In the genomic region with DNA sequence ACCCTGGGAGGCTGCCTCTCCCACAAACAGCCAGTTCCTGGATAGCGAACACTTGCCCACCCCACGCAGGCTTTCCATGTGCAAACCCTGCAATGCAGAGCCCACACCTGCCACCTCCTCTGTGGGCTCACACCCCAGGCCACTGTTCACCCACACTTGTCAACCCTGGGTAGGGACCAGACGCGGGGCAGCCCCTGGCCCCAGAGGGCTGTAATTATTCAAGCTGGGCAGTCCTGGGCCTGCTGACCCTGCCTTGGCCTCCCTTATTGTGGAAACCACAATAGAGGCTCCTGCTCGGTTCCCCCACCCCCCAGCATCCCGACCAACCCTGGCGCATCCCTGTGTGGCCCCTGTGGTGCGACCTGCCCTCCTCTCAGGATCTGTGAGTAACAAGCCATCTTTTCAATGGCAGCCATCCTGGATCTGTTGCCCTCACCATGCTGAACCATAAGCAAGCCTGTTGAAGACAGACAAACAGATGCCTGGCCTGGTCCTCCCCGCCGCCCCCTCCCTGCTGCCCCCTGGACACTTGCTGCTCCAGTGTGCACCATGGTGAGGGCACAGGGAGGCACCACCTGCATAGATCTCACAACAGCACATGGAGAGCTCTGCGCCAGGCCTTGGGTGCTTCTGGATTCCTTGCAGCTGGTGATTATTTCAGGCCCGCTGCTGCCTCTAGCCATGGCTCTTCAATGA, we compare ENCODE assay signal across 25 cellular contexts.
"Had no signal": no experiment of that assay in that cellular context is flagged by ENCODE, and none has a peak within 500 bp of the region (broad histone marks: within the 10 kb centered on the region; RNA-seq: fewer than 3 reads in every experiment).

No MANE protein-coding gene starts in this region.

- H3K9me3 Mint-ChIP-seq: nephron had no signal

- H3K4me3 Mint-ChIP-seq: dendritic cell treated with granulocyte-macrophage colony-stimulating factor and Interleukin-4, amounts not matched to agents 40 ng/mL and 50 ng/mL, for 4 days; endodermal cell; memory B cell; naive thymus-derived CD4-positive, alpha-beta T cell; nephron; stimulated activated naive CD8-positive, alpha-beta T cell treated with anti-CD3 and anti-CD28 coated beads, Interleukin-15, amount 100 ng/mL, for 72 hours had no signal

- H3K27ac Mint-ChIP-seq: dendritic cell treated with granulocyte-macrophage colony-stimulating factor and Interleukin-4, amounts not matched to agents 40 ng/mL and 50 ng/mL, for 4 days; endodermal cell; memory B cell; naive thymus-derived CD4-positive, alpha-beta T cell; nephron; progenitor cell of endocrine pancreas; stimulated activated naive CD8-positive, alpha-beta T cell treated with anti-CD3 and anti-CD28 coated beads, Interleukin-15, amount 100 ng/mL, for 72 hours had no signal

- FAIRE-seq: colon, kidney had no signal

- H3K79me2 ChIP-seq: parathyroid adenoma had no signal

- H3K36me3 Mint-ChIP-seq: memory B cell; naive thymus-derived CD4-positive, alpha-beta T cell had no signal

- H3K27ac ChIP-seq: epithelial cell of prostate, gastrocnemius medialis, neutrophil, parathyroid adenoma, thyroid gland had no signal

- H3K27me3 Mint-ChIP-seq: stimulated activated naive CD8-positive, alpha-beta T cell treated with anti-CD3 and anti-CD28 coated beads, Interleukin-15, amount 100 ng/mL, for 72 hours had no signal

- H3K9me3 ChIP-seq: gastrocnemius medialis, neutrophil, thyroid gland had no signal

- H3K4me1 ChIP-seq: gastrocnemius medialis, parathyroid adenoma, thyroid gland had no signal

- H2AFZ ChIP-seq: parathyroid adenoma had no signal

- H3K4me2 ChIP-seq: smooth muscle cell had no signal

- H3K36me3 ChIP-seq: gastrocnemius medialis, neutrophil, thyroid gland had no signal

- H3K4me3 ChIP-seq: gastrocnemius medialis, lung, smooth muscle cell, thyroid gland had no signal

- H3K27me3 ChIP-seq: gastrocnemius medialis, neutrophil, thyroid gland had no signal

- DNase-seq: effector CD8-positive, alpha-beta T cell; endodermal cell; foreskin fibroblast; gastrocnemius medialis; kidney; midbrain; naive thymus-derived CD4-positive, alpha-beta T cell; stimulated activated CD4-positive, alpha-beta T cell treated with anti-CD3 and anti-CD28 coated beads, Interleukin-12 subunit alpha, Interleukin-12 subunit beta, amount 100 ng/mL, for 4 hours; stimulated activated CD4-positive, alpha-beta T cell treated with anti-CD3 and anti-CD28 coated beads, Interleukin-1b, Interleukin-23, amount 100 ng/mL, for 48 hours; stimulated activated CD4-positive, alpha-beta T cell treated with anti-CD3 and anti-CD28 coated beads, Interleukin-4, amount 100 ng/mL, for 1 hour; stimulated activated CD8-positive, alpha-beta memory T cell treated with anti-CD3 and anti-CD28 coated beads, Interleukin-4, amount 100 ng/mL, for 48 hours; stimulated activated naive CD4-positive, alpha-beta T cell; stimulated activated naive CD8-positive, alpha-beta T cell treated with anti-CD3 and anti-CD28 coated beads, Interleukin-15, amount 100 ng/mL, for 72 hours; thyroid gland; trophoblast cell had no signal

- H3K4me1 Mint-ChIP-seq: memory B cell; naive thymus-derived CD4-positive, alpha-beta T cell; nephron; stimulated activated naive CD8-positive, alpha-beta T cell treated with anti-CD3 and anti-CD28 coated beads, Interleukin-15, amount 100 ng/mL, for 72 hours had no signal

- H3K9ac ChIP-seq: parathyroid adenoma had no signal
